ENCODE assay signal across 33 cellular contexts in the genomic region with DNA sequence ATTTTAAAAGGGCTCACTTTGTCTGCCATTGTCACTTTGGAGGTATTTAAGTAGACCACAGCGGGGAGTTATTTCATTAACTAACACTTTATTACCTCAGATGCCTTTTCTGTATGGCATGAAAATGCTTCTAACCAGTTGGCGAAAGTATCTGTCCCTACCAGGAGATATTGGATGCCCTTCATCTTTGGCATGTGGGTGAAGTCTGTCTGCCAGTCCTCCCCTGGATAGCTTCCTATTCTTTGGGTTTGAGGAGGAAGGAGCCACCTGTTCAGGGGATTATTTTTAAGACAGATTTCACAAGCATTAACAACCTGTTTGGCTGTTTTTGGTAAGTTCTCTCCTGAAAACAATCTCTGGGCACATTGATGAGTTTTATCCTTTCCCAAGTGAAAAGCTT. TPM values are rescaled to one million over a fixed set of nuclear protein-coding genes. Genes with fewer than 3 reads are reported as not detected.
DNase-seq lines count a peak whose midpoint lies in the region; ATAC-seq lines count a peak whose summit lies in the region.
"Had no signal": no experiment of that assay in that cellular context is flagged by ENCODE, and none has a peak within 500 bp of the region (broad histone marks: within the 10 kb centered on the region; RNA-seq: fewer than 3 reads in every experiment).

No MANE protein-coding gene starts in this region.

- no peak overlapping the region for H3K27ac Mint-ChIP-seq in activated CD4-positive, alpha-beta T cell treated with anti-CD3 and anti-CD28 coated beads, Interleukin-2, amount 10 ng/mL, durations not matched to agents 24 days and 14 days
- no peak overlapping the region for H3K27ac Mint-ChIP-seq in stimulated activated naive CD8-positive, alpha-beta T cell treated with anti-CD3 and anti-CD28 coated beads, Interleukin-15, amount 100 ng/mL, for 72 hours
- H3K27ac Mint-ChIP-seq: B cell; CD14-positive monocyte; CD4-positive, alpha-beta memory T cell; CD4-positive, alpha-beta T cell; CD4-positive, CD25-positive, alpha-beta regulatory T cell; CD8-positive, alpha-beta memory T cell; CD8-positive, alpha-beta T cell had no signal

- H3K36me3 Mint-ChIP-seq in activated CD4-positive, alpha-beta T cell treated with anti-CD3 and anti-CD28 coated beads, Interleukin-2, amount 10 ng/mL, durations not matched to agents 24 days and 14 days (ENCODE audit: low read depth) = no peaks in the 10 kb centered on the region
- H3K36me3 Mint-ChIP-seq: CD14-positive monocyte; CD4-positive, alpha-beta memory T cell; CD4-positive, CD25-positive, alpha-beta regulatory T cell; CD8-positive, alpha-beta memory T cell; CD8-positive, alpha-beta T cell had no signal

- H3K4me1 Mint-ChIP-seq in activated CD4-positive, alpha-beta T cell treated with anti-CD3 and anti-CD28 coated beads, Interleukin-2, amount 10 ng/mL, durations not matched to agents 24 days and 14 days = no peaks in the 10 kb centered on the region
- H3K4me1 Mint-ChIP-seq in stimulated activated naive CD8-positive, alpha-beta T cell treated with anti-CD3 and anti-CD28 coated beads, Interleukin-15, amount 100 ng/mL, for 72 hours = no peaks in the 10 kb centered on the region
- H3K4me1 Mint-ChIP-seq: CD4-positive, alpha-beta memory T cell; CD4-positive, CD25-positive, alpha-beta regulatory T cell; CD8-positive, alpha-beta memory T cell had no signal

- DNase-seq in activated CD4-positive, alpha-beta T cell treated with anti-CD3 and anti-CD28 coated beads, Interleukin-2, amount 10 ng/mL, durations not matched to agents 24 days and 14 days = peak; percentile 40
- DNase-seq in activated CD4-positive, alpha-beta T cell treated with anti-CD3 and anti-CD28 coated beads for 4 hours = no peak
- DNase-seq in G401 (ENCODE audit: low spot score) (peak; percentile 87), cerebellar cortex (ENCODE audit: low spot score) (peak; percentile 83), cerebellum (ENCODE audit: low spot score) (peak; percentile 44), NCI-H1105 treated with DMSO at 0.1 percent for 48 hours (lab: John Stamatoyannopoulos, UW) (no peak), posterior vena cava (ENCODE audit: low spot score) (no peak)
- no peak for DNase-seq in stimulated activated naive CD8-positive, alpha-beta T cell treated with anti-CD3 and anti-CD28 coated beads, Interleukin-15, amount 100 ng/mL, for 72 hours
- DNase-seq: 8988T; ACHN; AML-193; BE2C; Caco-2; Calu3; CD4-positive, alpha-beta memory T cell; CD4-positive, alpha-beta T cell; CD4-positive, CD25-positive, alpha-beta regulatory T cell; CD8-positive, alpha-beta memory T cell; CD8-positive, alpha-beta T cell; COR-L47; DMS 273 treated with DMSO at 0.1 percent for 48 hours; DMS153; DMS53; DMS79; DMS79 treated with DMSO at 0.1 percent for 48 hours; DND-41; EL had no signal

- intact Hi-C loops in activated CD4-positive, alpha-beta T cell treated with anti-CD3 and anti-CD28 coated beads, Interleukin-2, amount 10 ng/mL, durations not matched to agents 24 days and 14 days (cut with micrococcal nuclease) = loop anchor here (5.0 kb wide), 1 partner anchor 273 kb away; no protein-coding TSS in a partner anchor
- intact Hi-C loops in posterior vena cava (cut with DNase I) = no loop called here

- in situ Hi-C loops in G401 (cut with HindIII; ENCODE audit: low sequenced_read_pairs) = no loop called here

- H3K4me3 Mint-ChIP-seq in activated CD4-positive, alpha-beta T cell treated with anti-CD3 and anti-CD28 coated beads, Interleukin-2, amount 10 ng/mL, durations not matched to agents 24 days and 14 days = no peak overlapping the region
- no peak overlapping the region for H3K4me3 Mint-ChIP-seq in stimulated activated naive CD8-positive, alpha-beta T cell treated with anti-CD3 and anti-CD28 coated beads, Interleukin-15, amount 100 ng/mL, for 72 hours
- H3K4me3 Mint-ChIP-seq: B cell; CD14-positive monocyte; CD4-positive, alpha-beta memory T cell; CD4-positive, alpha-beta T cell; CD4-positive, CD25-positive, alpha-beta regulatory T cell; CD8-positive, alpha-beta memory T cell; CD8-positive, alpha-beta T cell had no signal

- peaks cover 5% of the 10 kb centered on the region for H3K27me3 Mint-ChIP-seq in activated CD4-positive, alpha-beta T cell treated with anti-CD3 and anti-CD28 coated beads, Interleukin-2, amount 10 ng/mL, durations not matched to agents 24 days and 14 days
- peaks cover 14% of the 10 kb centered on the region for H3K27me3 Mint-ChIP-seq in stimulated activated naive CD8-positive, alpha-beta T cell treated with anti-CD3 and anti-CD28 coated beads, Interleukin-15, amount 100 ng/mL, for 72 hours
- H3K27me3 Mint-ChIP-seq: B cell had no signal

- ATAC-seq in stimulated activated naive CD8-positive, alpha-beta T cell treated with anti-CD3 and anti-CD28 coated beads, Interleukin-15, amount 100 ng/mL, for 72 hours = no peak
- ATAC-seq: A549; CD8-positive, alpha-beta T cell had no signal

- no peaks in the 10 kb centered on the region for H3K9me3 Mint-ChIP-seq in activated CD4-positive, alpha-beta T cell treated with anti-CD3 and anti-CD28 coated beads, Interleukin-2, amount 10 ng/mL, durations not matched to agents 24 days and 14 days
- H3K9me3 Mint-ChIP-seq in stimulated activated naive CD8-positive, alpha-beta T cell treated with anti-CD3 and anti-CD28 coated beads, Interleukin-15, amount 100 ng/mL, for 72 hours = no peaks in the 10 kb centered on the region
- H3K9me3 Mint-ChIP-seq: CD14-positive monocyte; CD4-positive, alpha-beta memory T cell; CD4-positive, alpha-beta T cell; CD8-positive, alpha-beta memory T cell; CD8-positive, alpha-beta T cell had no signal

RNA-seq across cellular contexts. Expression of gene MS4A6E, which starts 17.1 kb away (rescaled TPM):
- not detected in 2 replicates for total RNA-seq in activated CD4-positive, alpha-beta T cell treated with anti-CD3 and anti-CD28 coated beads, Interleukin-2, amount 10 ng/mL, durations not matched to agents 24 days and 14 days
- total RNA-seq in G401 (2014; rRNA removed; shearing (Covaris generic)) = not detected in 2 replicates
- total RNA-seq in cerebellum (not detected), posterior vena cava (not detected)
- total RNA-seq: A172; A673; B cell; Caco-2; Calu3; CD4-positive, alpha-beta memory T cell; CD4-positive, alpha-beta T cell; CD4-positive, CD25-positive, alpha-beta regulatory T cell; CD8-positive, alpha-beta memory T cell; CD8-positive, alpha-beta T cell; Daoy had no signal

RNA-seq across cellular contexts. Expression of gene MS4A7, which starts 34.2 kb away (rescaled TPM):
- not detected in 2 replicates for total RNA-seq in activated CD4-positive, alpha-beta T cell treated with anti-CD3 and anti-CD28 coated beads, Interleukin-2, amount 10 ng/mL, durations not matched to agents 24 days and 14 days
- total RNA-seq in G401 (2014; rRNA removed; shearing (Covaris generic)) = not detected in 2 replicates
- total RNA-seq in cerebellum (3.5 TPM), posterior vena cava (10 to 100 TPM; 52.5 to 82.7 TPM)
- total RNA-seq: A172; A673; Caco-2; Calu3; CD8-positive, alpha-beta T cell; Daoy had no signal

RNA-seq across cellular contexts. Expression of gene MS4A14, which starts 52.1 kb away (rescaled TPM):
- not detected in 2 replicates for total RNA-seq in activated CD4-positive, alpha-beta T cell treated with anti-CD3 and anti-CD28 coated beads, Interleukin-2, amount 10 ng/mL, durations not matched to agents 24 days and 14 days
- not detected in 2 replicates for total RNA-seq in G401 (2014; rRNA removed; shearing (Covaris generic))
- total RNA-seq in cerebellum (not detected), posterior vena cava (1 to 10 TPM; 2.2 to 4.4 TPM)
- total RNA-seq: A172; A673; Caco-2; Calu3; CD4-positive, alpha-beta memory T cell; CD4-positive, alpha-beta T cell; CD4-positive, CD25-positive, alpha-beta regulatory T cell; CD8-positive, alpha-beta memory T cell; CD8-positive, alpha-beta T cell; Daoy had no signal

Comparison
In these comparisons a context has a peak if more than half of its experiments do, and no peak if none do; other contexts are left out.
1. DNase-seq: peak in activated CD4-positive, alpha-beta T cell treated with anti-CD3 and anti-CD28 coated beads, Interleukin-2, amount 10 ng/mL, durations not matched to agents 24 days and 14 days (single experiment), G401 (single experiment), cerebellar cortex (single experiment) and cerebellum (single experiment); none in activated CD4-positive, alpha-beta T cell treated with anti-CD3 and anti-CD28 coated beads for 4 hours (0 of 2), NCI-H1105 treated with DMSO at 0.1 percent for 48 hours (single experiment), posterior vena cava (single experiment) and stimulated activated naive CD8-positive, alpha-beta T cell treated with anti-CD3 and anti-CD28 coated beads, Interleukin-15, amount 100 ng/mL, for 72 hours (0 of 2).
2. RNA of gene MS4A7, which starts 34.2 kb away (total RNA-seq): 52.5 to 82.7 TPM in posterior vena cava; 3.5 TPM in cerebellum (single experiment), not detected in activated CD4-positive, alpha-beta T cell treated with anti-CD3 and anti-CD28 coated beads, Interleukin-2, amount 10 ng/mL, durations not matched to agents 24 days and 14 days and not detected in G401; every median in the first group is over 10 times any median in the second.